Comparison of ENCODE assay signal across 7 cellular contexts in the genomic region with DNA sequence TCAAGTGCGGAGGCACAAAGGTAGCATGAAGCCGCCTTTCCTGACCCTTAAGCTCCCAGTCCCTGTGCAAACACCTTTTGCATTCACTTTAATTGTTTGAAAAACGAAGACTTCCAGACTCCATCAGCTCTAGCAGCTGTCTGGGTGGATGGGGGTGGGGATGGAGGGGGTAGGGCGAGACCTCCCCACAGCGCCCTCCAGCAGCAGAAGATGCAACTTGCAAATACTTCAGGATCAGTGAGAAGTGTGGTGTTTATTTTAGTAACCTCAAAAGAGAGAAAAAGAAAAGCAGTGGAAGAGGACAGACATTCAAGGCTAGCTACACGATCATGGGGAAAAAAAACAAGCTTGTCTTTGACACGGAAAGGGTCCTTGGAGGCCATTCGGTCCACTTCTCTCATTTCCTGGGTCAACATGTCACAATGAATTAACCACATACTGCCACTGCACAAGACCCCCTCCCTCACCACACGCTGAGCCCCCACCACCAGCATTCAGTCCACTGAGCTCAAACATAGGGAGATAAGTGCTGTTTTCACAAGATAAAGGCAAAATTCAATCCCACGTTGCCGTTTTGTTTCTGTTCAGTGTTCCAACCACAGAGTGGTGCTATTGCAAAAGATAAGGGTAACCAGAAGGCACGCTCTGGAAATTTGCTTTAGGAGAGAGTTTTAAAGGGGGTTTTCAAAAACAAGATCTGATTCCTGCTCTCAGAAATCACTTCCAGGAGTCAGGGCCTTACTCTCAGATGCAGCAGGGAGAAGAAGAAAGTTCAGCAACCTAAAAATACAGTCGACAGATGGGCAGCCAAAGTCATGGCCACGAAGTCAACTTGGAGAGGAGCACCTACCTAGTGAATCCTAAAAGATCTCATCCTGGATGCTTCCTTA. TPM values are rescaled to one million over a fixed set of nuclear protein-coding genes. Genes with fewer than 3 reads are reported as not detected.
DNase-seq lines count a peak whose midpoint lies in the region; ATAC-seq and TF ChIP-seq lines count a peak whose summit lies in the region.

No MANE protein-coding gene starts in this region.

- no peaks in the 10 kb centered on the region for H3K9me3 ChIP-seq in PC-9 (ENCODE audit: insufficient read depth, low read depth)

- peaks cover 23% of the 10 kb centered on the region; the same call in 1 of the 2 replicates for H3K27me3 ChIP-seq in PC-9 (ENCODE audit: insufficient read depth, low read depth)

- TF ChIP-seq CTCF in PC-9 (conservative IDR thresholded peaks at IDR 0.05) = peak; percentile 45; the same call in 1 of the 2 replicates

- H3K36me3 ChIP-seq in PC-9 (ENCODE audit: low read depth) = no peaks in the 10 kb centered on the region

- CTCF ChIA-PET in PC-9 (lab: Charles Lee) = no interaction called here

- BruUV-seq in PC-9 (replicated peaks; lab: Mats Ljungman, UMichigan) = no TSS peak

- no peak for TF ChIP-seq POLR2A in GM18505 (IDR thresholded peaks at IDR 0.05; ENCODE audit: borderline replicate concordance, extremely low read depth, insufficient read depth, insufficient read length)

- no peaks in the 10 kb centered on the region for H3K9me2 ChIP-seq in PC-9 (ENCODE audit: insufficient read depth)

- ATAC-seq in GM18505 (IDR thresholded peaks at IDR 0.05; ENCODE audit: unreplicated experiment) (no peak), GM19328 (IDR thresholded peaks at IDR 0.05; ENCODE audit: unreplicated experiment) (no peak)

- DNase-seq in HT-29 (ENCODE audit: low spot score) (peak; percentile 19), PC-9 (no peak), glomerular endothelial cell (ENCODE audit: extremely low read depth, low read depth, low spot score) (peak; percentile 16), superior temporal gyrus (ENCODE audit: extremely low spot score) (peak; percentile 63)
- DNase-seq in effector CD4-positive, alpha-beta T cell = no peak

- H3K79me2 ChIP-seq in PC-9 (ENCODE audit: low read depth) = no peaks in the 10 kb centered on the region

- no peaks in the 10 kb centered on the region for H3F3A ChIP-seq in PC-9 (ENCODE audit: insufficient read depth, low read depth)

- H3K4me1 ChIP-seq in PC-9 (replicated peaks; ENCODE audit: insufficient read depth) = no peaks in the 10 kb centered on the region

- no peak overlapping the region for H3K27ac ChIP-seq in PC-9

- no peak overlapping the region for H2AFZ ChIP-seq in PC-9

- H3K4me2 ChIP-seq in PC-9 = no peak overlapping the region

- POLR2A ChIA-PET in PC-9 (lab: Charles Lee; ENCODE audit: unreplicated experiment) = no interaction called here

- no peaks in the 10 kb centered on the region for H4K20me1 ChIP-seq in PC-9 (ENCODE audit: insufficient read depth)

- no peak overlapping the region for H3K4me3 ChIP-seq in PC-9

- intact Hi-C loops in PC-9 (cut with micrococcal nuclease; ENCODE audit: unreplicated experiment) = no loop called here

RNA-seq across cellular contexts. Expression of gene NTF3, which starts 3.3 kb away (rescaled TPM):
- not detected in 2 replicates for total RNA-seq in HT-29 (2014; rRNA removed; shearing (Covaris generic))
- not detected in 2 replicates for total RNA-seq in PC-9 (2021)
- total RNA-seq in glomerular endothelial cell = 0.39 TPM in 1 of 2 replicates, not detected in the other

Comparison
In these comparisons a context has a peak if more than half of its experiments do, and no peak if none do; other contexts are left out.
1. DNase-seq: peak in HT-29 (single experiment), glomerular endothelial cell (single experiment) and superior temporal gyrus (single experiment); none in PC-9 (0 of 2) and effector CD4-positive, alpha-beta T cell (single experiment).